In the genomic region with DNA sequence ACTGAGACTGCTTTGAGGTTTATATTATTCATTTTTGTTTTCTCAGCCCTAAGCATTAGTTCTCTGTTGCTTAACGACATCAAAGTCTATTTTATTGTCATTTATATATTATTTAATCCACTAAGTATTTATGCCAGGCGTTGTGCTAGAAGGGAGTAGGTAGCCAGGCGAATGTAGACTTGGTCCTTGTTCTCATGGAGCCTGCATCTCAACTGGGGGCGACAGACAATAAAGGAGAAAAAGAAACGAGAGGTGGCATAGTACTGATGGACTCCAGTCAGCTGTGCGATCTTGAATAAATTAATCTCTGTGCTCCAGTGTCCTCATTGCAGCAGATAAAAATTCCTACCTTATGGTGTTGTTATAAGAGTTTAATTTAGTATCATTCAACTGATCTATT, we compare ENCODE assay signal across 22 cellular contexts.
"Had no signal": no experiment of that assay in that cellular context is flagged by ENCODE, and none has a peak within 500 bp of the region (broad histone marks: within the 10 kb centered on the region; RNA-seq: fewer than 3 reads in every experiment).

No MANE protein-coding gene starts in this region.

- H3K4me2 ChIP-seq: SK-N-SH had no signal

- H3K9me2 ChIP-seq: SK-N-SH had no signal

- H3K9me3 ChIP-seq: SK-N-SH had no signal

- DNase-seq: IMR-90, Kasumi-1, KG1, MV-4-11, NCI-H1048, NCI-H1105, NCI-H1417, NCI-H1436 treated with DMSO at 0.1 percent for 48 hours, NCI-H1694, NCI-H187 treated with DMSO at 0.1 percent for 48 hours, NCI-H2029 treated with DMSO at 0.1 percent for 48 hours, NCI-H2171 treated with DMSO at 0.1 percent for 48 hours, NCI-H345, NCI-H446 treated with DMSO at 0.1 percent for 48 hours, NCI-H510A treated with DMSO at 0.1 percent for 48 hours, NCI-H526 treated with DMSO at 0.1 percent for 48 hours, NCI-H748 treated with DMSO at 0.1 percent for 48 hours, SHP77, SK-N-SH, SW 1271, T-cell had no signal

- H3K27ac ChIP-seq: RWPE1 had no signal

- H3K9ac ChIP-seq: SK-N-SH had no signal
